In genomic region chr7:150719960-150720891, GRCh38 we compare ENCODE assay signal across 19 cellular contexts. TPM values are rescaled to one million over a fixed set of nuclear protein-coding genes. Genes with fewer than 3 reads are reported as not detected.
A peak's percentile ranks its signal among the peaks of the same experiment; 100 is the strongest.
DNase-seq lines count a peak whose midpoint lies in the region; ATAC-seq lines count a peak whose summit lies in the region.
"Had no signal": no experiment of that assay in that cellular context is flagged by ENCODE, and none has a peak within 500 bp of the region (broad histone marks: within the 10 kb centered on the region; RNA-seq: fewer than 3 reads in every experiment).

No MANE protein-coding gene starts in this region.

- no peak for DNase-seq in stimulated activated naive CD8-positive, alpha-beta T cell treated with anti-CD3 and anti-CD28 coated beads, Interleukin-15, Interleukin-2, amounts not matched to agents 100 U/mL and 50 U/mL, for 24 hours
- no peak for DNase-seq in activated CD8-positive, alpha-beta T cell treated with anti-CD3 and anti-CD28 coated beads, Interleukin-2, amount 10 ng/mL, durations not matched to agents 7 days and 5 days
- DNase-seq in islet precursor cell (peak; percentile 44), MG63 (no peak), NAMALWA (ENCODE audit: low spot score) (no peak), nucleus accumbens (lab: John Stamatoyannopoulos, UW) (no peak)
- DNase-seq: activated effector memory CD4-positive, alpha-beta T cell treated with Interleukin-2 at 50 U/mL for 16 hours; glutamatergic neuron; GOT3; KG1; NCI-H1092; NCI-H2107; NCI-H524; RPMI8226; trophoblast cell had no signal

- POLR2A ChIA-PET in activated CD8-positive, alpha-beta T cell treated with anti-CD3 and anti-CD28 coated beads, Interleukin-2, amount 10 ng/mL, durations not matched to agents 7 days and 5 days (lab: Charles Lee), result interaction anchor here (0.9 to 2.0 kb wide), 3 partner anchors 10 to 153 kb away, joined by 3 to 6 read pairs (median 4); partner anchors contain the start of gene GIMAP4

- H3K27me3 Mint-ChIP-seq in stimulated activated naive CD8-positive, alpha-beta T cell treated with anti-CD3 and anti-CD28 coated beads, Interleukin-15, Interleukin-2, amounts not matched to agents 100 ng/mL and 50 ng/mL, for 24 hours, result no peaks in the 10 kb centered on the region
- H3K27me3 Mint-ChIP-seq in activated CD8-positive, alpha-beta T cell treated with anti-CD3 and anti-CD28 coated beads, Interleukin-2, amount 10 ng/mL, durations not matched to agents 7 days and 5 days (ENCODE audit: low read depth), result no peaks in the 10 kb centered on the region

- H3K4me1 Mint-ChIP-seq in stimulated activated naive CD8-positive, alpha-beta T cell treated with anti-CD3 and anti-CD28 coated beads, Interleukin-15, Interleukin-2, amounts not matched to agents 100 ng/mL and 50 ng/mL, for 24 hours (ENCODE audit: low read depth), result peaks cover 71% of the 10 kb centered on the region
- H3K4me1 Mint-ChIP-seq in activated CD8-positive, alpha-beta T cell treated with anti-CD3 and anti-CD28 coated beads, Interleukin-2, amount 10 ng/mL, durations not matched to agents 7 days and 5 days (ENCODE audit: low read depth), result peaks cover 63% of the 10 kb centered on the region

- peak overlapping the region; percentile 85 for H3K4me3 Mint-ChIP-seq in stimulated activated naive CD8-positive, alpha-beta T cell treated with anti-CD3 and anti-CD28 coated beads, Interleukin-15, Interleukin-2, amounts not matched to agents 100 ng/mL and 50 ng/mL, for 24 hours
- peak overlapping the region; percentile 97 for H3K4me3 Mint-ChIP-seq in activated CD8-positive, alpha-beta T cell treated with anti-CD3 and anti-CD28 coated beads, Interleukin-2, amount 10 ng/mL, durations not matched to agents 7 days and 5 days

- CTCF ChIA-PET in activated CD8-positive, alpha-beta T cell treated with anti-CD3 and anti-CD28 coated beads, Interleukin-2, amount 10 ng/mL, durations not matched to agents 7 days and 5 days (lab: Charles Lee), result interaction anchor here (0.7 to 1.2 kb wide), 2 partner anchors 10 to 11 kb away, joined by 3 to 4 read pairs; no protein-coding TSS in a partner anchor

- H3K36me3 Mint-ChIP-seq in stimulated activated naive CD8-positive, alpha-beta T cell treated with anti-CD3 and anti-CD28 coated beads, Interleukin-15, Interleukin-2, amounts not matched to agents 100 ng/mL and 50 ng/mL, for 24 hours (ENCODE audit: low read depth), result peaks cover 51% of the 10 kb centered on the region
- H3K36me3 Mint-ChIP-seq in activated CD8-positive, alpha-beta T cell treated with anti-CD3 and anti-CD28 coated beads, Interleukin-2, amount 10 ng/mL, durations not matched to agents 7 days and 5 days (ENCODE audit: low read depth), result peaks cover 87% of the 10 kb centered on the region

- no peak for ATAC-seq in stimulated activated naive CD8-positive, alpha-beta T cell treated with anti-CD3 and anti-CD28 coated beads, Interleukin-15, Interleukin-2, amounts not matched to agents 100 U/mL and 50 U/mL, for 24 hours
- no peak for ATAC-seq in activated CD8-positive, alpha-beta T cell treated with anti-CD3 and anti-CD28 coated beads, Interleukin-2, amount 10 ng/mL, durations not matched to agents 7 days and 5 days
- ATAC-seq: right cardiac atrium had no signal

- H3K9me3 ChIP-seq in MG63, result no peaks in the 10 kb centered on the region

- H3K9me3 Mint-ChIP-seq in stimulated activated naive CD8-positive, alpha-beta T cell treated with anti-CD3 and anti-CD28 coated beads, Interleukin-15, Interleukin-2, amounts not matched to agents 100 ng/mL and 50 ng/mL, for 24 hours, result no peaks in the 10 kb centered on the region
- peaks cover 4% of the 10 kb centered on the region for H3K9me3 Mint-ChIP-seq in activated CD8-positive, alpha-beta T cell treated with anti-CD3 and anti-CD28 coated beads, Interleukin-2, amount 10 ng/mL, durations not matched to agents 7 days and 5 days (ENCODE audit: insufficient read depth)

- no peaks in the 10 kb centered on the region for H3K27me3 ChIP-seq in MG63

- peak overlapping the region; percentile 92 for H3K27ac Mint-ChIP-seq in stimulated activated naive CD8-positive, alpha-beta T cell treated with anti-CD3 and anti-CD28 coated beads, Interleukin-15, Interleukin-2, amounts not matched to agents 100 ng/mL and 50 ng/mL, for 24 hours
- peak overlapping the region; percentile 87 for H3K27ac Mint-ChIP-seq in activated CD8-positive, alpha-beta T cell treated with anti-CD3 and anti-CD28 coated beads, Interleukin-2, amount 10 ng/mL, durations not matched to agents 7 days and 5 days

- no peak overlapping the region for H3K4me3 ChIP-seq in MG63

- no peaks in the 10 kb centered on the region for H3K36me3 ChIP-seq in MG63

RNA-seq across cellular contexts. Expression of gene GIMAP1, which starts 3.8 kb away (rescaled TPM):
- 10 to 100 TPM; 19.0 to 20.2 TPM for total RNA-seq in activated CD8-positive, alpha-beta T cell treated with anti-CD3 and anti-CD28 coated beads, Interleukin-2, amount 10 ng/mL, durations not matched to agents 7 days and 5 days
- total RNA-seq in MG63 (2014; rRNA removed; shearing (Covaris generic); ENCODE audit: low replicate concordance), result not detected in 2 replicates
- total RNA-seq: astrocyte had no signal

RNA-seq across cellular contexts. Expression of gene GIMAP5, which starts 17.0 kb away (rescaled TPM):
- 10 to 100 TPM; 56.3 to 63.3 TPM for total RNA-seq in activated CD8-positive, alpha-beta T cell treated with anti-CD3 and anti-CD28 coated beads, Interleukin-2, amount 10 ng/mL, durations not matched to agents 7 days and 5 days
- total RNA-seq in MG63 (2014; rRNA removed; shearing (Covaris generic); ENCODE audit: low replicate concordance), result not detected in 2 replicates
- total RNA-seq: fibroblast of lung had no signal

RNA-seq across cellular contexts. Expression of gene GIMAP2, which starts 34.7 kb away (rescaled TPM):
- total RNA-seq in activated CD8-positive, alpha-beta T cell treated with anti-CD3 and anti-CD28 coated beads, Interleukin-2, amount 10 ng/mL, durations not matched to agents 7 days and 5 days, result 10 to 100 TPM; 79.0 to 82.9 TPM
- 3.1 and 8.3 TPM in 2 replicates for total RNA-seq in MG63 (2014; rRNA removed; shearing (Covaris generic); ENCODE audit: low replicate concordance)
- total RNA-seq: astrocyte had no signal

Comparison
In these comparisons a context has a peak if more than half of its experiments do, and no peak if none do; other contexts are left out.
1. RNA of gene GIMAP1, which starts 3.8 kb away (total RNA-seq): 19.0 to 20.2 TPM in activated CD8-positive, alpha-beta T cell treated with anti-CD3 and anti-CD28 coated beads, Interleukin-2, amount 10 ng/mL, durations not matched to agents 7 days and 5 days; not detected in MG63; every median in the first group is over 10 times any median in the second.
2. RNA of gene GIMAP5, which starts 17.0 kb away (total RNA-seq): 56.3 to 63.3 TPM in activated CD8-positive, alpha-beta T cell treated with anti-CD3 and anti-CD28 coated beads, Interleukin-2, amount 10 ng/mL, durations not matched to agents 7 days and 5 days; not detected in MG63; every median in the first group is over 10 times any median in the second.